In genomic region chr1:238861342-238861741, GRCh38 we compare ENCODE assay signal across 14 cellular contexts.
DNase-seq lines count a peak whose midpoint lies in the region; ATAC-seq and TF ChIP-seq lines count a peak whose summit lies in the region.
"Had no signal": no experiment of that assay in that cellular context is flagged by ENCODE, and none has a peak within 500 bp of the region (broad histone marks: within the 10 kb centered on the region; RNA-seq: fewer than 3 reads in every experiment).

No MANE protein-coding gene starts in this region.

- no peaks in the 10 kb centered on the region for H3K27me3 Mint-ChIP-seq in WTC11 (ENCODE audit: low read depth)
- H3K27me3 Mint-ChIP-seq in chondrocyte (ENCODE audit: low read depth) = peaks cover 8% of the 10 kb centered on the region

- H3K4me1 Mint-ChIP-seq in WTC11 (0 out of 2 replicates have a peak, but pooled peaks cover 2% of the 10 kb centered on the region), chondrocyte (ENCODE audit: low read depth) (no peaks in the 10 kb centered on the region)

- H3K27ac Mint-ChIP-seq in WTC11 = no peak overlapping the region
- H3K27ac Mint-ChIP-seq in chondrocyte (ENCODE audit: unreplicated experiment) = no peak overlapping the region

- POLR2A ChIA-PET in WTC11 (lab: Charles Lee) = no interaction called here

- peak; percentile 73 for ATAC-seq in WTC11
- ATAC-seq in GM18502 (IDR thresholded peaks at IDR 0.05; ENCODE audit: poor library complexity, unreplicated experiment) = no peak

- H3K4me3 Mint-ChIP-seq in WTC11 (no peak overlapping the region), chondrocyte (ENCODE audit: unreplicated experiment) (no peak overlapping the region)

- peaks cover 14% of the 10 kb centered on the region for H3K36me3 Mint-ChIP-seq in WTC11
- H3K36me3 Mint-ChIP-seq in chondrocyte (ENCODE audit: low read depth) = no peaks in the 10 kb centered on the region

- CTCF ChIA-PET in WTC11 (lab: Charles Lee) = no interaction called here

- TF ChIP-seq CTCF in WTC11 (IDR thresholded peaks at IDR 0.05) (no peak), chondrocyte (IDR thresholded peaks at IDR 0.05) (no peak)

- H3K9me3 Mint-ChIP-seq in WTC11 (peaks cover 20% of the 10 kb centered on the region), chondrocyte (ENCODE audit: low read depth) (no peaks in the 10 kb centered on the region)

- DNase-seq in EL (peak; percentile 41), LHCN-M2 (ENCODE audit: low read depth) (peak; percentile 7), WTC11 (ENCODE audit: low spot score) (no peak), chondrocyte (ENCODE audit: low spot score) (no peak)
- no peak for DNase-seq in activated CD4-positive, CD25-positive, alpha-beta regulatory T cell (lab: John Stamatoyannopoulos, UW)
- no peak for DNase-seq in stimulated activated CD8-positive, alpha-beta memory T cell treated with anti-CD3 and anti-CD28 coated beads, Interleukin-4, amount 100 ng/mL, for 48 hours
- DNase-seq: DMS153, NCI-H1436 treated with DMSO at 0.1 percent for 48 hours, NCI-H2029 treated with DMSO at 0.1 percent for 48 hours, NCI-H510A treated with DMSO at 0.1 percent for 48 hours, NCI-H82, SIG-M5, T-helper 2 cell had no signal

TF ChIP-seq in WTC11, 78 proteins besides CTCF, POLR2A, EP300 and RAD21:
- no peak for TF ChIP-seq IRF2 (CRISPR knock-in tag; IDR thresholded peaks at IDR 0.05; ENCODE audit: borderline replicate concordance, low read depth)
- no peak for TF ChIP-seq IRF1 (CRISPR knock-in tag; IDR thresholded peaks at IDR 0.05)
- TF ChIP-seq FOXJ3 (CRISPR knock-in tag; IDR thresholded peaks at IDR 0.05; ENCODE audit: borderline replicate concordance) = no peak
- no peak for TF ChIP-seq AFF4 (CRISPR knock-in tag; IDR thresholded peaks at IDR 0.05; ENCODE audit: borderline replicate concordance)
- TF ChIP-seq FOXK1 (CRISPR knock-in tag; IDR thresholded peaks at IDR 0.05) = no peak
- TF ChIP-seq ZNF281 (CRISPR knock-in tag; IDR thresholded peaks at IDR 0.05) = no peak
- no peak for TF ChIP-seq MXD4 (CRISPR knock-in tag; IDR thresholded peaks at IDR 0.05; ENCODE audit: borderline replicate concordance)
- no peak for TF ChIP-seq ERG (CRISPR knock-in tag; IDR thresholded peaks at IDR 0.05)
- no peak for TF ChIP-seq AR (CRISPR knock-in tag; IDR thresholded peaks at IDR 0.05)

Comparison
In these comparisons a context has a peak if more than half of its experiments do, and no peak if none do; other contexts are left out.
1. DNase-seq: peak in EL (single experiment) and LHCN-M2 (single experiment); none in WTC11 (single experiment), activated CD4-positive, CD25-positive, alpha-beta regulatory T cell (0 of 4), stimulated activated CD8-positive, alpha-beta memory T cell treated with anti-CD3 and anti-CD28 coated beads, Interleukin-4, amount 100 ng/mL, for 48 hours (single experiment) and chondrocyte (single experiment).